Comparison of ENCODE assay signal across 11 cellular contexts in genomic region chr1:183841550-183841949, GRCh38. TPM values are rescaled to one million over a fixed set of nuclear protein-coding genes. Genes with fewer than 3 reads are reported as not detected.
A peak's percentile ranks its signal among the peaks of the same experiment; 100 is the strongest.
DNase-seq lines count a peak whose midpoint lies in the region; ATAC-seq and TF ChIP-seq lines count a peak whose summit lies in the region.
"Had no signal": no experiment of that assay in that cellular context is flagged by ENCODE, and none has a peak within 500 bp of the region (broad histone marks: within the 10 kb centered on the region; RNA-seq: fewer than 3 reads in every experiment).

No MANE protein-coding gene starts in this region.

- H3K4me3 ChIP-seq in BLaER1 = peak overlapping the region; percentile 53; the same call in 1 of the 2 replicates
- H3K4me3 ChIP-seq: PC-9 had no signal

- peaks cover 14% of the 10 kb centered on the region; the same call in 1 of the 2 replicates for H3K9me3 ChIP-seq in BLaER1

- DNase-seq in chondrocyte (ENCODE audit: low spot score) (no peak), superior temporal gyrus (ENCODE audit: extremely low spot score) (no peak), inferior parietal cortex (ENCODE audit: extremely low spot score) (no peak)
- no peak for DNase-seq in effector CD8-positive, alpha-beta T cell (lab: John Stamatoyannopoulos, UW)
- DNase-seq: DND-41, PC-9 had no signal

- no peaks in the 10 kb centered on the region for H3K27me3 ChIP-seq in BLaER1

- peak; percentile 44 for ATAC-seq in GM18870 (IDR thresholded peaks at IDR 0.05; ENCODE audit: unreplicated experiment)
- peak; percentile 48 for ATAC-seq in HG03135 (IDR thresholded peaks at IDR 0.05; ENCODE audit: unreplicated experiment)
- no peak for ATAC-seq in GM21381 (IDR thresholded peaks at IDR 0.05; ENCODE audit: unreplicated experiment)

- H3K27ac ChIP-seq in BLaER1 = peak overlapping the region; percentile 78
- H3K27ac ChIP-seq: HL-60, PC-9 had no signal

- H3K4me2 ChIP-seq in BLaER1 = peak overlapping the region; percentile 89
- H3K4me2 ChIP-seq: PC-9 had no signal

- H3K4me3 Mint-ChIP-seq in chondrocyte (ENCODE audit: unreplicated experiment) = no peak overlapping the region

- H3K27me3 Mint-ChIP-seq in chondrocyte (ENCODE audit: low read depth) = no peaks in the 10 kb centered on the region

- peaks cover 11% of the 10 kb centered on the region; the same call in 1 of the 2 replicates for H4K20me1 ChIP-seq in BLaER1

- peak overlapping the region; percentile 97 for H3K27ac Mint-ChIP-seq in chondrocyte (ENCODE audit: unreplicated experiment)

- peaks cover 45% of the 10 kb centered on the region for H3K36me3 ChIP-seq in BLaER1

- peaks cover 6% of the 10 kb centered on the region for H3K36me3 Mint-ChIP-seq in chondrocyte (ENCODE audit: low read depth)

- peaks cover 63% of the 10 kb centered on the region for H3K4me1 ChIP-seq in BLaER1

- no peaks in the 10 kb centered on the region for H3K9me3 Mint-ChIP-seq in chondrocyte (ENCODE audit: low read depth)

- H3K4me1 Mint-ChIP-seq in chondrocyte (ENCODE audit: low read depth) = peaks cover 72% of the 10 kb centered on the region

- TF ChIP-seq CTCF in chondrocyte (IDR thresholded peaks at IDR 0.05) = no peak

- H3K9ac ChIP-seq in BLaER1 = peak overlapping the region; percentile 51; the same call in 1 of the 2 replicates

RNA-seq across cellular contexts. Expression of gene RGL1, which starts 36.6 kb away (rescaled TPM):
- total RNA-seq in chondrocyte = 20.9 to 37.9 TPM (median 21.1 TPM) in 3 replicates
